Comparison of ENCODE assay signal across 11 cellular contexts in the genomic region with DNA sequence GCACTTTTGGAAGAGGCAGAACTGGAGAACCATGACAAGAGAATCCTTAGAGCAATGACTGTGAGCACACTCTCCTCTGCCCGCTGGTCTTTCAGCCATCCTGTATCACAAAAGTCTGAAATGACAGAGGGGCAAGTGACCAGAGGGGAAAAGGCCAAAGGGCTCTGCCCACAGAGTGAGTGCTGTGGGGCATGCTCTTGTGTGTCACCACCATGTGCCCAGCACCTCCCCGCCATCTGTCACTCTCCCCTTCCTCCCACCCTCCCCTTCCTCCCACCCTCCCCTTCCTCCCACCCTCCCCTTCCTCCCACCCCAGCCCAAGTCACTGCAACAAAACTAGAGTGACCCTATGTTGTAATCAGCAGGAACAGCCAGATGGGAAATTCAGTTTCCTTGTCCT. TPM values are rescaled to one million over a fixed set of nuclear protein-coding genes. Genes with fewer than 3 reads are reported as not detected.
"Had no signal": no experiment of that assay in that cellular context is flagged by ENCODE, and none has a peak within 500 bp of the region (broad histone marks: within the 10 kb centered on the region; RNA-seq: fewer than 3 reads in every experiment).

No MANE protein-coding gene starts in this region.

- DNase-seq: GM23248, GOT3, H7, HFFc6, IMR-90 had no signal

- ATAC-seq: HCT116, K562 had no signal

- H3K4me3 Mint-ChIP-seq: HFFc6 had no signal

- H3K4me3 ChIP-seq: GM23248, HAP-1, K562 had no signal

- H3K9me3 Mint-ChIP-seq: HFFc6 had no signal

- H3K27ac ChIP-seq: GM23248, HL-60 had no signal

- H3K27ac Mint-ChIP-seq: HFFc6 had no signal

- H3K36me3 ChIP-seq: HAP-1 had no signal

- H3K9me3 ChIP-seq: HAP-1 had no signal

- H3K4me1 ChIP-seq: HAP-1 had no signal

RNA-seq across cellular contexts. Expression of a gene that starts 32.0 kb away (rescaled TPM):
- total RNA-seq: H4, HT1080, K562 had no signal
